ENCODE assay signal across 12 cellular contexts in genomic region chr17:81286491-81287145, GRCh38. TPM values are rescaled to one million over a fixed set of nuclear protein-coding genes. Genes with fewer than 3 reads are reported as not detected.
A peak's percentile ranks its signal among the peaks of the same experiment; 100 is the strongest.
DNase-seq lines count a peak whose midpoint lies in the region; ATAC-seq and TF ChIP-seq lines count a peak whose summit lies in the region.
"Had no signal": no experiment of that assay in that cellular context is flagged by ENCODE, and none has a peak within 500 bp of the region (broad histone marks: within the 10 kb centered on the region; RNA-seq: fewer than 3 reads in every experiment).

No MANE protein-coding gene starts in this region.

- H3K27ac Mint-ChIP-seq in activated CD8-positive, alpha-beta T cell treated with anti-CD3 and anti-CD28 coated beads for 36 hours, result peak overlapping the region; percentile 93
- H3K27ac Mint-ChIP-seq in glutamatergic neuron (ENCODE audit: unreplicated experiment), result peak overlapping the region; percentile 28
- H3K27ac Mint-ChIP-seq in neural progenitor cell, result no peak overlapping the region

- H4K20me1 ChIP-seq in neural progenitor cell (ENCODE audit: low read depth), result peaks cover 28% of the 10 kb centered on the region

- H3K27me3 Mint-ChIP-seq in activated CD8-positive, alpha-beta T cell treated with anti-CD3 and anti-CD28 coated beads for 36 hours, result no peaks in the 10 kb centered on the region
- peaks cover 10% of the 10 kb centered on the region for H3K27me3 Mint-ChIP-seq in glutamatergic neuron (ENCODE audit: unreplicated experiment)
- H3K27me3 Mint-ChIP-seq in neural progenitor cell (ENCODE audit: insufficient read depth, low read depth), result peaks cover 2% of the 10 kb centered on the region

- H3K36me3 Mint-ChIP-seq in activated CD8-positive, alpha-beta T cell treated with anti-CD3 and anti-CD28 coated beads for 36 hours (ENCODE audit: low read depth), result peaks cover 21% of the 10 kb centered on the region
- H3K36me3 Mint-ChIP-seq in glutamatergic neuron (ENCODE audit: unreplicated experiment), result no peaks in the 10 kb centered on the region
- peaks cover 2% of the 10 kb centered on the region for H3K36me3 Mint-ChIP-seq in neural progenitor cell

- ATAC-seq in activated CD8-positive, alpha-beta T cell treated with anti-CD3 and anti-CD28 coated beads for 36 hours, result no peak
- ATAC-seq in HG02840 (IDR thresholded peaks at IDR 0.05; ENCODE audit: low FRiP score, unreplicated experiment), result no peak
- no peak for ATAC-seq in GM19035 (IDR thresholded peaks at IDR 0.05; ENCODE audit: unreplicated experiment)
- no peak for ATAC-seq in HG03045 (IDR thresholded peaks at IDR 0.05; ENCODE audit: unreplicated experiment)
- ATAC-seq: HCT116 had no signal

- peaks cover 14 to 29% (median 16%) of the 10 kb centered on the region in 3 donors for H3K4me1 ChIP-seq in skeletal muscle tissue (ENCODE audit: control insufficient read depth in 3 of 3, insufficient read depth in 3 of 3, low read length in 3 of 3)
- peaks cover 12% of the 10 kb centered on the region for H3K4me1 ChIP-seq in neural progenitor cell

- H3K4me3 ChIP-seq in HL-60 (replicated peaks; ENCODE audit: insufficient read depth, low read length), result no peak overlapping the region
- no peak overlapping the region for H3K4me3 ChIP-seq in skeletal muscle tissue (ENCODE audit: low read length in 3 of 3)
- no peak overlapping the region for H3K4me3 ChIP-seq in neural progenitor cell

- H3K9ac ChIP-seq in skeletal muscle tissue (ENCODE audit: low read depth in 1 of 3, low read length in 3 of 3), result peak overlapping the region in 2 of 3 donors; percentile 23 to 50
- no peak overlapping the region for H3K9ac ChIP-seq in neural progenitor cell

- TF ChIP-seq CTCF in HL-60 (IDR thresholded peaks at IDR 0.05; ENCODE audit: insufficient read depth, low read length) (no peak), glutamatergic neuron (IDR thresholded peaks at IDR 0.05; ENCODE audit: partially characterized antibody, unreplicated experiment) (no peak), neural progenitor cell (IDR thresholded peaks at IDR 0.05) (no peak)
- TF ChIP-seq CTCF in activated CD8-positive, alpha-beta T cell treated with anti-CD3 and anti-CD28 coated beads for 36 hours (IDR thresholded peaks at IDR 0.05), result no peak

- DNase-seq in HL-60 (ENCODE audit: low read depth in 1 of 2, low spot score in 1 of 2) (no peak), glutamatergic neuron (no peak), neural progenitor cell (ENCODE audit: low spot score) (no peak)
- no peak for DNase-seq in activated CD8-positive, alpha-beta T cell treated with anti-CD3 and anti-CD28 coated beads for 36 hours
- DNase-seq: DMS 273 treated with DMSO at 0.1 percent for 48 hours, islet precursor cell, SIG-M5 had no signal

- H3K27ac ChIP-seq in HL-60 (replicated peaks) (peak overlapping the region; percentile 80), skeletal muscle tissue (ENCODE audit: low read depth, low read length) (peak overlapping the region; percentile 65), neural progenitor cell (no peak overlapping the region)

- CTCF ChIA-PET in activated CD8-positive, alpha-beta T cell treated with anti-CD3 and anti-CD28 coated beads for 36 hours (lab: Charles Lee), result interaction anchor here (1.5 to 3.4 kb wide), 3 partner anchors 9 to 199 kb away, joined by 6 to 11 read pairs (median 9); partner anchors contain the start of gene SLC38A10

- POLR2A ChIA-PET in activated CD8-positive, alpha-beta T cell treated with anti-CD3 and anti-CD28 coated beads for 36 hours (lab: Charles Lee), result interaction anchor here (0.8 to 1.4 kb wide), 2 partner anchors 46 to 78 kb away, joined by 3 to 5 read pairs; no protein-coding TSS in a partner anchor

- no peaks in the 10 kb centered on the region for H3F3A ChIP-seq in neural progenitor cell (ENCODE audit: low read depth)

- H3K4me3 Mint-ChIP-seq in activated CD8-positive, alpha-beta T cell treated with anti-CD3 and anti-CD28 coated beads for 36 hours, result peak overlapping the region; percentile 85
- H3K4me3 Mint-ChIP-seq in glutamatergic neuron (ENCODE audit: unreplicated experiment) (no peak overlapping the region), neural progenitor cell (no peak overlapping the region)

- H3K27me3 ChIP-seq in HL-60 (ENCODE audit: insufficient read depth, poor library complexity, severe bottlenecking), result no peaks in the 10 kb centered on the region
- no peaks in the 10 kb centered on the region for H3K27me3 ChIP-seq in skeletal muscle tissue (ENCODE audit: control insufficient read depth in 3 of 3, insufficient read depth in 3 of 3, low read length in 3 of 3)
- no peaks in the 10 kb centered on the region for H3K27me3 ChIP-seq in neural progenitor cell

- no peak overlapping the region for H3K4me2 ChIP-seq in neural progenitor cell

- peaks cover 35% of the 10 kb centered on the region for H3K4me1 Mint-ChIP-seq in activated CD8-positive, alpha-beta T cell treated with anti-CD3 and anti-CD28 coated beads for 36 hours (ENCODE audit: low read depth)
- H3K4me1 Mint-ChIP-seq in glutamatergic neuron (ENCODE audit: low read depth, unreplicated experiment) (peaks cover 21% of the 10 kb centered on the region), neural progenitor cell (peaks cover 13% of the 10 kb centered on the region)

- intact Hi-C loops in activated CD8-positive, alpha-beta T cell treated with anti-CD3 and anti-CD28 coated beads for 36 hours (cut with micrococcal nuclease), result no loop called here

- H3K36me3 ChIP-seq in skeletal muscle tissue (ENCODE audit: control insufficient read depth in 3 of 3, insufficient read depth in 3 of 3, low read length in 3 of 3), result peaks cover 23 to 31% (median 27%) of the 10 kb centered on the region in 3 donors
- H3K36me3 ChIP-seq in neural progenitor cell, result no peaks in the 10 kb centered on the region

- no peaks in the 10 kb centered on the region for H3K9me3 Mint-ChIP-seq in activated CD8-positive, alpha-beta T cell treated with anti-CD3 and anti-CD28 coated beads for 36 hours
- H3K9me3 Mint-ChIP-seq in glutamatergic neuron (ENCODE audit: unreplicated experiment), result peaks cover 2% of the 10 kb centered on the region
- H3K9me3 Mint-ChIP-seq in neural progenitor cell, result no peaks in the 10 kb centered on the region

- peaks cover 27% of the 10 kb centered on the region for H3K79me2 ChIP-seq in neural progenitor cell (ENCODE audit: low read depth)

- H2AFZ ChIP-seq in neural progenitor cell (replicated peaks), result no peak overlapping the region

- H3K9me3 ChIP-seq in skeletal muscle tissue (ENCODE audit: control insufficient read depth in 3 of 3, low read length in 3 of 3), result no peaks in the 10 kb centered on the region
- H3K9me3 ChIP-seq in neural progenitor cell (ENCODE audit: low read depth), result no peaks in the 10 kb centered on the region

RNA-seq across cellular contexts. Expression of gene SLC38A10, which starts 8.5 kb away (rescaled TPM):
- 10 to 100 TPM; 42.7 to 45.4 TPM for total RNA-seq in activated CD8-positive, alpha-beta T cell treated with anti-CD3 and anti-CD28 coated beads for 36 hours
- total RNA-seq in glutamatergic neuron (ENCODE audit: unreplicated experiment) (92.4 TPM), skeletal muscle tissue (26.1 TPM), neural progenitor cell (ENCODE audit: low replicate concordance) (8.3 and 31.4 TPM in 2 replicates)

RNA-seq across cellular contexts. Expression of gene NDUFAF8, which starts 47.5 kb away (rescaled TPM):
- total RNA-seq in activated CD8-positive, alpha-beta T cell treated with anti-CD3 and anti-CD28 coated beads for 36 hours, result 10 to 100 TPM; 72.3 to 75.4 TPM
- total RNA-seq in glutamatergic neuron (ENCODE audit: unreplicated experiment), result 31.5 TPM
- total RNA-seq in skeletal muscle tissue, result 15.7 TPM
- 29.8 and 34.7 TPM in 2 replicates for total RNA-seq in neural progenitor cell (ENCODE audit: low replicate concordance)

RNA-seq across cellular contexts. Expression of gene TEPSIN, which starts 47.8 kb away (rescaled TPM):
- 10 to 100 TPM; 28.2 to 32.2 TPM for total RNA-seq in activated CD8-positive, alpha-beta T cell treated with anti-CD3 and anti-CD28 coated beads for 36 hours
- total RNA-seq in glutamatergic neuron (ENCODE audit: unreplicated experiment) (85.7 TPM), skeletal muscle tissue (5.2 TPM), neural progenitor cell (ENCODE audit: low replicate concordance) (20.6 and 28.0 TPM in 2 replicates)
